ENCODE assay signal across 22 cellular contexts in genomic region chr11:36433896-36434295, GRCh38.
DNase-seq lines count a peak whose midpoint lies in the region; ATAC-seq and TF ChIP-seq lines count a peak whose summit lies in the region.
"Had no signal": no experiment of that assay in that cellular context is flagged by ENCODE, and none has a peak within 500 bp of the region (broad histone marks: within the 10 kb centered on the region; RNA-seq: fewer than 3 reads in every experiment).

No MANE protein-coding gene starts in this region.

- no peaks in the 10 kb centered on the region for H3K9me2 ChIP-seq in PC-9 (ENCODE audit: insufficient read depth)

- TF ChIP-seq CTCF in natural killer cell (IDR thresholded peaks at IDR 0.05) (no peak), PC-9 (conservative IDR thresholded peaks at IDR 0.05) (no peak)

- peaks cover 9% of the 10 kb centered on the region for H3K4me1 ChIP-seq in PC-9 (replicated peaks; ENCODE audit: insufficient read depth)

- H3K4me1 Mint-ChIP-seq in activated T-cell treated with anti-CD3 and anti-CD28 coated beads, Interleukin-2, amount 50 U/mL, for 24 hours (ENCODE audit: low read depth) = peaks cover 12% of the 10 kb centered on the region
- H3K4me1 Mint-ChIP-seq in natural killer cell = peaks cover 57 to 71% of the 10 kb centered on the region in 2 donors
- H3K4me1 Mint-ChIP-seq in activated naive CD8-positive, alpha-beta T cell treated with anti-CD3 and anti-CD28 coated beads, Interleukin-2, amount 50 U/mL, for 24 hours = peaks cover 19% of the 10 kb centered on the region
- H3K4me1 Mint-ChIP-seq: GM23338, H9 had no signal

- H3K9me3 Mint-ChIP-seq in activated T-cell treated with anti-CD3 and anti-CD28 coated beads, Interleukin-2, amount 50 U/mL, for 24 hours = no peaks in the 10 kb centered on the region
- H3K9me3 Mint-ChIP-seq in natural killer cell = no peaks in the 10 kb centered on the region
- H3K9me3 Mint-ChIP-seq in activated naive CD8-positive, alpha-beta T cell treated with anti-CD3 and anti-CD28 coated beads, Interleukin-2, amount 50 U/mL, for 24 hours = no peaks in the 10 kb centered on the region
- H3K9me3 Mint-ChIP-seq: GM23338, H9 had no signal

- no peak overlapping the region for H3K4me3 Mint-ChIP-seq in activated T-cell treated with anti-CD3 and anti-CD28 coated beads, Interleukin-2, amount 50 U/mL, for 24 hours
- no peak overlapping the region for H3K4me3 Mint-ChIP-seq in natural killer cell
- H3K4me3 Mint-ChIP-seq in activated naive CD8-positive, alpha-beta T cell treated with anti-CD3 and anti-CD28 coated beads, Interleukin-2, amount 50 U/mL, for 24 hours = no peak overlapping the region
- H3K4me3 Mint-ChIP-seq: CD4-positive, CD25-positive, alpha-beta regulatory T cell; GM23338; H9 had no signal

- H3K27ac Mint-ChIP-seq in activated T-cell treated with anti-CD3 and anti-CD28 coated beads, Interleukin-2, amount 50 U/mL, for 24 hours = peak overlapping the region; percentile 7
- H3K27ac Mint-ChIP-seq in natural killer cell = peak overlapping the region; percentile 79 to 90
- no peak overlapping the region for H3K27ac Mint-ChIP-seq in activated naive CD8-positive, alpha-beta T cell treated with anti-CD3 and anti-CD28 coated beads, Interleukin-2, amount 50 U/mL, for 24 hours
- H3K27ac Mint-ChIP-seq: CD4-positive, CD25-positive, alpha-beta regulatory T cell; GM23338; H9 had no signal

- peaks cover 3% of the 10 kb centered on the region; the same call in 1 of the 2 replicates for H3F3A ChIP-seq in PC-9 (ENCODE audit: insufficient read depth, low read depth)

- POLR2A ChIA-PET in PC-9 (lab: Charles Lee; ENCODE audit: unreplicated experiment) = no interaction called here

- no peaks in the 10 kb centered on the region for H4K20me1 ChIP-seq in PC-9 (ENCODE audit: insufficient read depth)

- ATAC-seq in natural killer cell = no peak
- no peak for ATAC-seq in activated naive CD8-positive, alpha-beta T cell treated with anti-CD3 and anti-CD28 coated beads, Interleukin-2, amount 50 U/mL, for 24 hours
- ATAC-seq: GM23338, K562 had no signal

- H3K4me2 ChIP-seq in PC-9 = no peak overlapping the region
- H3K4me2 ChIP-seq: GM23338 had no signal

- peaks cover 19% of the 10 kb centered on the region for H3K36me3 Mint-ChIP-seq in activated T-cell treated with anti-CD3 and anti-CD28 coated beads, Interleukin-2, amount 50 U/mL, for 24 hours (ENCODE audit: low read depth)
- peaks cover 50% of the 10 kb centered on the region for H3K36me3 Mint-ChIP-seq in natural killer cell
- peaks cover 8% of the 10 kb centered on the region for H3K36me3 Mint-ChIP-seq in activated naive CD8-positive, alpha-beta T cell treated with anti-CD3 and anti-CD28 coated beads, Interleukin-2, amount 50 U/mL, for 24 hours (ENCODE audit: low read depth)
- H3K36me3 Mint-ChIP-seq: CD4-positive, CD25-positive, alpha-beta regulatory T cell had no signal

- CTCF ChIA-PET in PC-9 (lab: Charles Lee) = no interaction called here

- H3K4me3 ChIP-seq in PC-9 = no peak overlapping the region
- H3K4me3 ChIP-seq: GM23338, K562, SJCRH30 had no signal

- H3K27ac ChIP-seq in PC-9 = no peak overlapping the region
- H3K27ac ChIP-seq: SJCRH30 had no signal

- no peak overlapping the region for H2AFZ ChIP-seq in PC-9
- H2AFZ ChIP-seq: GM23338 had no signal

- H3K27me3 Mint-ChIP-seq in activated T-cell treated with anti-CD3 and anti-CD28 coated beads, Interleukin-2, amount 50 U/mL, for 24 hours = peaks cover 3% of the 10 kb centered on the region
- H3K27me3 Mint-ChIP-seq in natural killer cell (ENCODE audit: low read depth in 2 of 2) = no peaks in the 10 kb centered on the region
- H3K27me3 Mint-ChIP-seq in activated naive CD8-positive, alpha-beta T cell treated with anti-CD3 and anti-CD28 coated beads, Interleukin-2, amount 50 U/mL, for 24 hours = peaks cover 3% of the 10 kb centered on the region
- H3K27me3 Mint-ChIP-seq: CD4-positive, CD25-positive, alpha-beta regulatory T cell had no signal

- BruUV-seq in PC-9 (replicated peaks; lab: Mats Ljungman, UMichigan) = no TSS peak

- no peaks in the 10 kb centered on the region for H3K36me3 ChIP-seq in PC-9 (ENCODE audit: low read depth)

- H3K9me3 ChIP-seq in PC-9 (ENCODE audit: insufficient read depth, low read depth) = no peaks in the 10 kb centered on the region
- H3K9me3 ChIP-seq: SJCRH30 had no signal

- no peaks in the 10 kb centered on the region for H3K27me3 ChIP-seq in PC-9 (ENCODE audit: insufficient read depth, low read depth)
- H3K27me3 ChIP-seq: SJCRH30 had no signal

- intact Hi-C loops in natural killer cell (cut with micrococcal nuclease) = no loop called here
- intact Hi-C loops in PC-9 (cut with micrococcal nuclease; ENCODE audit: unreplicated experiment) = no loop called here

- no peaks in the 10 kb centered on the region for H3K79me2 ChIP-seq in PC-9 (ENCODE audit: low read depth)

- DNase-seq in activated T-cell treated with anti-CD3 and anti-CD28 coated beads, Interleukin-2, amount 50 U/mL, for 24 hours = no peak
- no peak for DNase-seq in activated T-cell treated with anti-CD3 and anti-CD28 coated beads, Interleukin-2, amount 50 U/mL, for 1 hour
- DNase-seq in OCI-M1 (lab: John Stamatoyannopoulos, UW) = peak; percentile 16
- no peak for DNase-seq in natural killer cell
- DNase-seq in SHP77 treated with DMSO at 0.1 percent for 48 hours (lab: John Stamatoyannopoulos, UW) = no peak
- no peak for DNase-seq in PC-9
- no peak for DNase-seq in NCI-H2029 treated with DMSO at 0.1 percent for 48 hours (lab: John Stamatoyannopoulos, UW)
- no peak for DNase-seq in activated naive CD8-positive, alpha-beta T cell treated with anti-CD3 and anti-CD28 coated beads, Interleukin-2, amount 50 U/mL, for 24 hours
- DNase-seq: 8988T; CD4-positive, CD25-positive, alpha-beta regulatory T cell; H9; Kasumi-1; NCI-H1092; NCI-H1417 treated with DMSO at 0.1 percent for 48 hours; NCI-H1694 treated with DMSO at 0.1 percent for 48 hours; NCI-H446; NCI-H524 treated with DMSO at 0.1 percent for 48 hours; NCI-H774; NK-92 treated with Interleukin-12 subunit alpha and Interleukin-12 subunit beta, amount 100 ng/mL, for 24 hours; SJCRH30 had no signal
